In genomic region chr15:62527387-62527786, GRCh38 we compare ENCODE assay signal across 8 cellular contexts.
"Had no signal": no experiment of that assay in that cellular context is flagged by ENCODE, and none has a peak within 500 bp of the region (broad histone marks: within the 10 kb centered on the region; RNA-seq: fewer than 3 reads in every experiment).

No MANE protein-coding gene starts in this region.

- ATAC-seq: HCT116, K562 had no signal

- H3K9ac ChIP-seq: GM23248 had no signal

- DNase-seq: GM23248, GOT3, H7, KG1 had no signal

- FAIRE-seq: HTR-8/SVneo, K562 had no signal

- H3K36me3 ChIP-seq: HAP-1 had no signal

- H3K9me3 ChIP-seq: HAP-1 had no signal

- H3K4me3 ChIP-seq: GM23248, HAP-1, K562 had no signal

- H3K4me1 ChIP-seq: HAP-1 had no signal

- H3K27ac ChIP-seq: GM23248 had no signal
